In genomic region chr14:79074501-79074900, GRCh38 we compare ENCODE assay signal across 30 cellular contexts.
DNase-seq lines count a peak whose midpoint lies in the region; ATAC-seq and TF ChIP-seq lines count a peak whose summit lies in the region.
"Had no signal": no experiment of that assay in that cellular context is flagged by ENCODE, and none has a peak within 500 bp of the region (broad histone marks: within the 10 kb centered on the region; RNA-seq: fewer than 3 reads in every experiment).

No MANE protein-coding gene starts in this region.

- TF ChIP-seq RAD21 in SK-N-SH (IDR thresholded peaks at IDR 0.05; ENCODE audit: low read length): no peak

- no peaks in the 10 kb centered on the region for H3K9me3 ChIP-seq in SK-N-SH
- H3K9me3 ChIP-seq: left lung, right atrium auricular region had no signal

- H3K9me2 ChIP-seq in SK-N-SH: no peaks in the 10 kb centered on the region

- no peaks in the 10 kb centered on the region for H3K4me1 Mint-ChIP-seq in type B pancreatic cell (ENCODE audit: unreplicated experiment)
- H3K4me1 Mint-ChIP-seq: activated naive CD4-positive, alpha-beta T cell treated with anti-CD3 and anti-CD28 coated beads, Interleukin-2, amount 50 U/mL, for 24 hours; activated T-helper 17 cell treated with anti-CD3 and anti-CD28 coated beads, Interleukin-2, amount 50 U/mL, for 72 hours; immature natural killer cell; memory B cell; neural crest cell had no signal

- H4K20me1 ChIP-seq in SK-N-SH (ENCODE audit: insufficient read depth): no peaks in the 10 kb centered on the region

- H3K4me3 Mint-ChIP-seq in type B pancreatic cell: no peak overlapping the region
- H3K4me3 Mint-ChIP-seq: activated CD8-positive, alpha-beta T cell treated with anti-CD3 and anti-CD28 coated beads, Interleukin-2, amount 10 ng/mL, durations not matched to agents 7 days and 5 days; activated naive CD4-positive, alpha-beta T cell treated with anti-CD3 and anti-CD28 coated beads, Interleukin-2, amount 50 U/mL, for 24 hours; activated T-helper 17 cell treated with anti-CD3 and anti-CD28 coated beads, Interleukin-2, amount 50 U/mL, for 72 hours; immature natural killer cell; memory B cell; neural crest cell; T-helper 2 cell treated with Interferon-gamma antibody and Interleukin-4, amounts not matched to agents 5 μg/mL and 100 μg/mL, for 36 hours had no signal

- H3K36me3 ChIP-seq in SK-N-SH (replicated peaks in 1 of 2; ENCODE audit: control insufficient read depth in 1 of 2, insufficient read depth in 2 of 2, low read length in 1 of 2): no peaks in the 10 kb centered on the region
- H3K36me3 ChIP-seq: left lung, right atrium auricular region had no signal

- no peak overlapping the region for H3K27ac ChIP-seq in SK-N-SH (ENCODE audit: low read depth in 2 of 2, low read length in 1 of 2)
- no peak overlapping the region for H3K27ac ChIP-seq in foreskin keratinocyte
- H3K27ac ChIP-seq: left lung, right atrium auricular region had no signal

- POLR2A ChIA-PET in SK-N-SH (lab: Yijun Ruan, JAX): interaction anchor here (0.7 kb wide), 1 partner anchor 713 kb away, joined by 4 read pairs; no protein-coding TSS in a partner anchor

- no peaks in the 10 kb centered on the region for H3K9me3 Mint-ChIP-seq in type B pancreatic cell
- H3K9me3 Mint-ChIP-seq: activated naive CD4-positive, alpha-beta T cell treated with anti-CD3 and anti-CD28 coated beads, Interleukin-2, amount 50 U/mL, for 24 hours; neural crest cell; T-helper 2 cell treated with Interferon-gamma antibody and Interleukin-4, amounts not matched to agents 5 μg/mL and 100 μg/mL, for 36 hours had no signal

- CTCF ChIA-PET in SK-N-SH (lab: Yijun Ruan, JAX): interaction anchor here (0.6 kb wide), 1 partner anchor 64 kb away, joined by 3 read pairs; no protein-coding TSS in a partner anchor

- DNase-seq in NCI-H82 (lab: John Stamatoyannopoulos, UW): peak; percentile 3
- no peak for DNase-seq in NCI-H82 treated with DMSO at 0.1 percent for 48 hours (lab: John Stamatoyannopoulos, UW; ENCODE audit: unreplicated experiment)
- no peak for DNase-seq in SK-N-SH
- no peak for DNase-seq in foreskin keratinocyte
- DNase-seq in type B pancreatic cell (ENCODE audit: extremely low spot score, unreplicated experiment): no peak
- DNase-seq in NCI-H226: no peak
- DNase-seq in dermis blood vessel endothelial cell: no peak
- no peak for DNase-seq in activated effector memory CD4-positive, alpha-beta T cell treated with anti-CD3 and anti-CD28 coated beads, Interleukin-2, amount 50 U/mL, for 16 hours
- DNase-seq: activated CD4-positive, alpha-beta T cell treated with anti-CD3 and anti-CD28 coated beads for 4 hours; activated CD8-positive, alpha-beta T cell treated with anti-CD3 and anti-CD28 coated beads, Interleukin-2, amount 10 ng/mL, durations not matched to agents 7 days and 5 days; amygdala; Calu3; H7; immature natural killer cell; left lung; MM.1S; NCI-H146; NCI-H2107; NCI-H510A; SHP77; stimulated activated CD4-positive, alpha-beta T cell treated with anti-CD3 and anti-CD28 coated beads, Interleukin-1b, Interleukin-23, amount 100 ng/mL, for 48 hours; stimulated activated naive CD4-positive, alpha-beta T cell treated with Interleukin-2 at 50 U/mL for 16 hours had no signal

- no peaks in the 10 kb centered on the region for H3F3A ChIP-seq in SK-N-SH (replicated peaks; ENCODE audit: insufficient read depth)

- no peak for TF ChIP-seq EP300 in SK-N-SH (IDR thresholded peaks at IDR 0.05; ENCODE audit: borderline replicate concordance in 1 of 2, low read depth in 1 of 2, low read length in 1 of 2)

- no peak overlapping the region for H3K4me2 ChIP-seq in SK-N-SH

- peak; percentile 35 for ATAC-seq in foreskin keratinocyte
- ATAC-seq: activated CD8-positive, alpha-beta T cell treated with anti-CD3 and anti-CD28 coated beads, Interleukin-2, amount 10 ng/mL, durations not matched to agents 7 days and 5 days; activated T-helper 17 cell treated with anti-CD3 and anti-CD28 coated beads, Interleukin-2, amount 50 U/mL, for 72 hours; K562; left lung; Panc1 had no signal

- no peaks in the 10 kb centered on the region for H3K27me3 ChIP-seq in SK-N-SH (ENCODE audit: insufficient read depth)
- no peaks in the 10 kb centered on the region for H3K27me3 ChIP-seq in foreskin keratinocyte
- H3K27me3 ChIP-seq: left lung, right atrium auricular region had no signal

- peak overlapping the region; percentile 17; the same call in 1 of the 2 replicates for H2AFZ ChIP-seq in SK-N-SH (ENCODE audit: low read depth)

- no peak overlapping the region for H3K4me3 ChIP-seq in SK-N-SH (ENCODE audit: low read depth in 2 of 2, low read length in 1 of 2)
- H3K4me3 ChIP-seq: K562, left lung, right atrium auricular region had no signal

- TF ChIP-seq CTCF in SK-N-SH (IDR thresholded peaks at IDR 0.05): no peak
- TF ChIP-seq CTCF in foreskin keratinocyte (conservative IDR thresholded peaks at IDR 0.05): no peak
- TF ChIP-seq CTCF in type B pancreatic cell (conservative IDR thresholded peaks at IDR 0.05): no peak

- H3K4me1 ChIP-seq in SK-N-SH (ENCODE audit: control insufficient read depth in 1 of 2, insufficient read depth in 2 of 2, low read depth in 1 of 2, low read length in 1 of 2) (no peaks in the 10 kb centered on the region; a peak in 1 of 4 replicates), foreskin keratinocyte (no peaks in the 10 kb centered on the region)
- H3K4me1 ChIP-seq: left lung, right atrium auricular region had no signal

- H3K79me2 ChIP-seq in SK-N-SH (ENCODE audit: insufficient read depth): no peaks in the 10 kb centered on the region

- H3K36me3 Mint-ChIP-seq in type B pancreatic cell: no peaks in the 10 kb centered on the region
- H3K36me3 Mint-ChIP-seq: activated naive CD4-positive, alpha-beta T cell treated with anti-CD3 and anti-CD28 coated beads, Interleukin-2, amount 50 U/mL, for 24 hours; immature natural killer cell; memory B cell had no signal

- no peak overlapping the region for H3K9ac ChIP-seq in SK-N-SH

- 0% methylated on average over 2 of the region's 2 CpGs for WGBS in SK-N-SH (ENCODE audit: low lambda C conversion rate)

- H3K27ac Mint-ChIP-seq in type B pancreatic cell: no peak overlapping the region
- H3K27ac Mint-ChIP-seq: activated CD8-positive, alpha-beta T cell treated with anti-CD3 and anti-CD28 coated beads, Interleukin-2, amount 10 ng/mL, durations not matched to agents 7 days and 5 days; activated naive CD4-positive, alpha-beta T cell treated with anti-CD3 and anti-CD28 coated beads, Interleukin-2, amount 50 U/mL, for 24 hours; activated T-helper 17 cell treated with anti-CD3 and anti-CD28 coated beads, Interleukin-2, amount 50 U/mL, for 72 hours; immature natural killer cell; memory B cell; T-helper 2 cell treated with Interferon-gamma antibody and Interleukin-4, amounts not matched to agents 5 μg/mL and 100 μg/mL, for 36 hours had no signal

- peaks cover 5% of the 10 kb centered on the region for H3K27me3 Mint-ChIP-seq in type B pancreatic cell
- H3K27me3 Mint-ChIP-seq: activated naive CD4-positive, alpha-beta T cell treated with anti-CD3 and anti-CD28 coated beads, Interleukin-2, amount 50 U/mL, for 24 hours; activated T-helper 17 cell treated with anti-CD3 and anti-CD28 coated beads, Interleukin-2, amount 50 U/mL, for 72 hours; memory B cell had no signal

TF ChIP-seq in SK-N-SH, 30 proteins besides CTCF, POLR2A, EP300 and RAD21 (continues in another document):
- TF ChIP-seq REST (IDR thresholded peaks at IDR 0.05; ENCODE audit: low read depth, low read length) (no peak), EZH2phosphoT487 (IDR thresholded peaks at IDR 0.05; ENCODE audit: borderline replicate concordance, low read depth) (no peak), USF1 (IDR thresholded peaks at IDR 0.05; ENCODE audit: borderline replicate concordance, low read depth) (no peak), GATA2 (CRISPR knock-in tag; IDR thresholded peaks at IDR 0.05) (no peak), TCF12 (IDR thresholded peaks at IDR 0.05) (0 out of 2 replicates have a peak, but pooled peaks have one; percentile 13), PBX3 (IDR thresholded peaks at IDR 0.05) (peak; percentile 38; the same call in 1 of the 2 replicates)
